Comparison of ENCODE assay signal across 1 cellular context in the genomic region with DNA sequence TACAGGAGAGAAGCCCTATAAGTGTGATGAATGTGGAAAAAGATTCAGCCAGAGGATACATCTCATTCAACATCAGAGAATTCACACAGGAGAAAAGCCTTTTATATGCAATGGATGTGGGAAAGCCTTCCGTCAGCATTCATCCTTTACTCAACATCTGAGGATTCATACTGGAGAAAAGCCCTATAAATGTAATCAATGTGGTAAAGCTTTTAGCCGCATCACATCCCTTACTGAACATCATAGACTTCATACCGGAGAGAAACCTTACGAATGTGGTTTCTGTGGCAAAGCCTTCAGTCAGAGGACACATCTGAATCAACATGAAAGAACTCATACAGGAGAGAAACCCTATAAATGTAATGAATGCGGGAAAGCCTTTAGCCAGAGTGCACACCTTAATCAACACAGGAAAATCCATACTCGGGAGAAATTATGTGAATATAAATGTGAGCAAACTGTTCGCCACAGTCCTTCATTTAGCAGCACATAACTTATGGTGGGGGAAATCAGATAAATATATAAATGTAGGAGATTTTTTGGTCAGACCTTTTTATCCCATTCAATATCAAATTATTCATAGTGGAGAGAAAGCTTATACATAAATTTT.
TF ChIP-seq lines count a peak whose summit lies in the region.

No MANE protein-coding gene starts in this region.

TF ChIP-seq in HEK293, 187 proteins besides CTCF, POLR2A, EP300 and RAD21 (continued from another document):
- TF ChIP-seq, protein P1, sequence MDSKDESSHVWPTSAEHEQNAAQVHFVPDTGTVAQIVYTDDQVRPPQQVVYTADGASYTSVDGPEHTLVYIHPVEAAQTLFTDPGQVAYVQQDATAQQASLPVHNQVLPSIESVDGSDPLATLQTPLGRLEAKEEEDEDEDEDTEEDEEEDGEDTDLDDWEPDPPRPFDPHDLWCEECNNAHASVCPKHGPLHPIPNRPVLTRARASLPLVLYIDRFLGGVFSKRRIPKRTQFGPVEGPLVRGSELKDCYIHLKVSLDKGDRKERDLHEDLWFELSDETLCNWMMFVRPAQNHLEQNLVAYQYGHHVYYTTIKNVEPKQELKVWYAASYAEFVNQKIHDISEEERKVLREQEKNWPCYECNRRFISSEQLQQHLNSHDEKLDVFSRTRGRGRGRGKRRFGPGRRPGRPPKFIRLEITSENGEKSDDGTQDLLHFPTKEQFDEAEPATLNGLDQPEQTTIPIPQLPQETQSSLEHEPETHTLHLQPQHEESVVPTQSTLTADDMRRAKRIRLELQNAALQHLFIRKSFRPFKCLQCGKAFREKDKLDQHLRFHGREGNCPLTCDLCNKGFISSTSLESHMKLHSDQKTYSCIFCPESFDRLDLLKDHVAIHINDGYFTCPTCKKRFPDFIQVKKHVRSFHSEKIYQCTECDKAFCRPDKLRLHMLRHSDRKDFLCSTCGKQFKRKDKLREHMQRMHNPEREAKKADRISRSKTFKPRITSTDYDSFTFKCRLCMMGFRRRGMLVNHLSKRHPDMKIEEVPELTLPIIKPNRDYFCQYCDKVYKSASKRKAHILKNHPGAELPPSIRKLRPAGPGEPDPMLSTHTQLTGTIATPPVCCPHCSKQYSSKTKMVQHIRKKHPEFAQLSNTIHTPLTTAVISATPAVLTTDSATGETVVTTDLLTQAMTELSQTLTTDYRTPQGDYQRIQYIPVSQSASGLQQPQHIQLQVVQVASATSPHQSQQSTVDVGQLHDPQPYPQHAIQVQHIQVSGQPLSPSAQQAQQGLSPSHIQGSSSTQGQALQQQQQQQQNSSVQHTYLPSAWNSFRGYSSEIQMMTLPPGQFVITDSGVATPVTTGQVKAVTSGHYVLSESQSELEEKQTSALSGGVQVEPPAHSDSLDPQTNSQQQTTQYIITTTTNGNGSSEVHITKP (tag by site-specific recombination; IDR thresholded peaks at IDR 0.05): no peak
- no peak for TF ChIP-seq ZNF404 (tag by site-specific recombination; IDR thresholded peaks at IDR 0.05)
